ENCODE assay signal across 8 cellular contexts in the genomic region with DNA sequence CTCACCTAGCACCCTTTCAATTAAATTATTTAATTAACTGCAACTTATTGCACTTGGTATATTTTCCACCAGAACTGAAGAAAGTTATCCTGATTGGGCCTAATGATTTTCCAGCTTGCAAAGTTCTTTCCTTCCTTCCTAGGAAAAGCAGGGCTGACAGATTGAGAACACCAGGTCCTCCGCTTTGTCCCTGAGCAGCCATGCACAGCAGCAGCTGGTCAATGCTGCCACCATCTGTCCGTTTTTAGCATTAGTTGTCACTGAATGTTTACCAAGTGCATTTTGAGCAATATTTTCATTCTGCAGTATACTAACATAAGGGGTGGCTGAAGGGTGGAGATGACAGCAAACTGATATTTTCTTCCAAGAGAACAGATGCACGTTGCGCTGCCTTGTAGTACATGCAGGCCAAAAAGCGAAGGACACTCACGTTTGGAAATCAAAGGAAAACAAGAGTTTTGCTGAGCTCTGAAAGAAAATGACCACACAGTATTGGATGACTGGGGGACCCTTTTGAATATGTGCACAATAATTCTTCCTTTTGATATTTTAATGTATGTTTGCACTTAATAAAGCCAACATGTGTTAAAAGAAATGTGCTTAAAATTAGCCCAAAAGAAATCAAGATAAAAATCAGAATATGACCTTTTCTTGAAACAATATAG.
DNase-seq lines count a peak whose midpoint lies in the region; ATAC-seq and TF ChIP-seq lines count a peak whose summit lies in the region.

No MANE protein-coding gene starts in this region.

- ATAC-seq in HG02938 (IDR thresholded peaks at IDR 0.05; ENCODE audit: unreplicated experiment), result peak; percentile 58
- peak; percentile 95 for ATAC-seq in left ventricle myocardium superior

- H3K27me3 ChIP-seq in sigmoid colon, result no peaks in the 10 kb centered on the region

- no peaks in the 10 kb centered on the region for H3K9me3 ChIP-seq in sigmoid colon

- DNase-seq in 8988T (peak; percentile 14), NCI-H2171 treated with DMSO at 0.1 percent for 48 hours (lab: John Stamatoyannopoulos, UW) (peak; percentile 79), amniotic stem cell (lab: John Stamatoyannopoulos, UW) (peak; percentile 78), left ventricle myocardium superior (peak; percentile 53), sigmoid colon (peak; percentile 80)
- DNase-seq in effector CD8-positive, alpha-beta T cell (lab: John Stamatoyannopoulos, UW), result no peak

- peaks cover 0 to 36% (median 32%) of the 10 kb centered on the region in 4 donors for H3K4me1 ChIP-seq in sigmoid colon

- peak overlapping the region in 3 of 4 donors; percentile 56 to 63 (median 57) for H3K27ac ChIP-seq in sigmoid colon

- TF ChIP-seq CTCF in GM12874 (IDR thresholded peaks at IDR 0.05; ENCODE audit: insufficient read depth, low read depth, low read length) (peak; percentile 60), sigmoid colon (IDR thresholded peaks at IDR 0.05) (peak; percentile 64 to 83 (median 72))

- TF ChIP-seq POLR2A in sigmoid colon (IDR thresholded peaks at IDR 0.05), result no peak

- TF ChIP-seq EP300 in sigmoid colon (IDR thresholded peaks at IDR 0.05), result no peak

- H3K36me3 ChIP-seq in sigmoid colon, result no peaks in the 10 kb centered on the region

- WGBS in sigmoid colon, 2 donors, result 13 to 41% methylated on average over 6 of the region's 6 CpGs

- H3K4me3 ChIP-seq in sigmoid colon, result no peak overlapping the region

- intact Hi-C loops in left ventricle myocardium superior (cut with micrococcal nuclease) (no loop called here), sigmoid colon (cut with DNase I) (loop anchor here (1.0 to 5.0 kb wide), 5 partner anchors 136 to 1930 kb away; partner anchors contain the start of gene STMP1)
